9 cellular contexts compared by ENCODE assay signal in the genomic region with DNA sequence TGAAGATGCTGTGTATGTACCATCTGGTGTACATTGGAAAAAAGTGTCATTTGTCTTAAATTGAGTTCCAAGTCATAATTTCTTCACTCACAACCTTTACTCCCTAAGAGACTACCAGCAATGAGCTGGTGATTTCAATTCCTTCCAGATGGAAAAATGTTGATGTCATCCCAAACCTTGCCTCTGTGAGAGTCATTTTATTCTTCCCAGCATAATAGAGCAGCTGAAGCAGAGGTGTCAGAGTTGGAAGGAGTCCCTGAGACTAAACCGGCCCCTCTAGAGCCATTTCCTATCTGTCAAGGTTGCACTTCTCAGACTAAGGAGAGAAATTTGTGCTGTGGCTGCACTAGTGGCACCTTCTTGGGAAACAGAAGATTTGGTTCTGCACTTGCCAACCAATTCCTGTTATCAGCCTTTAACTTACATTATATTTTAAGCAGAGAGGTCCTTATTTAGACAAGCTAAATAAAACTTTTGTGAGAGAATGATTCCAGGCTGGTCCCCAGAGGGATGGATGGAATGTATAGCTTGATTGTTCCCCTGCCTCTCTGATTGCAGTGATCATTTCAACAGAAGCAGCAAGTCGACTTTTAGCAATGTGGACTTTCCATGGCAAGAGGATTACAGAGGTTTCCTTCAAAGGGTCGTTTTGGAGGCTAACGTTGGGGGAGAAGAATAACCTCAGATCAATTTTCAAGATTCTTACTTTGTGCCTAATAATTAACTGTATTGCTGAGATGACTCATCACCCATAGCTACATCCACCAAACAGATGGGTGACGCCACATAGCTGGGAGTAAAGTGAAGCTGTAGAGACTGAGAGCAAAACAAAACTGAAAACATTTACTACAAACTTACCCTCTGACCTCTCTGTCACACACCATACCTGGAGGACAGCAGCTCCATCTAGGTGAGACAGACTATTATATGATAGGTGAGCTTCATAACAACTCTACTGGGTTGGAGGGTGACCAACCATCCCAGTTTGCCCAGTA.
DNase-seq lines count a peak whose midpoint lies in the region; ATAC-seq and TF ChIP-seq lines count a peak whose summit lies in the region.
"Had no signal": no experiment of that assay in that cellular context is flagged by ENCODE, and none has a peak within 500 bp of the region (broad histone marks: within the 10 kb centered on the region; RNA-seq: fewer than 3 reads in every experiment).

No MANE protein-coding gene starts in this region.

- no peaks in the 10 kb centered on the region for H3K4me1 Mint-ChIP-seq in activated CD4-positive, alpha-beta memory T cell treated with anti-CD3 and anti-CD28 coated beads for 36 hours (ENCODE audit: low read depth)

- peaks cover 31% of the 10 kb centered on the region for H3K36me3 Mint-ChIP-seq in activated CD4-positive, alpha-beta memory T cell treated with anti-CD3 and anti-CD28 coated beads for 36 hours

- intact Hi-C loops in activated CD4-positive, alpha-beta memory T cell treated with anti-CD3 and anti-CD28 coated beads for 36 hours (cut with micrococcal nuclease): no loop called here

- POLR2A ChIA-PET in activated CD4-positive, alpha-beta memory T cell treated with anti-CD3 and anti-CD28 coated beads for 36 hours (lab: Charles Lee): interaction anchor here (0.5 kb wide), 1 partner anchor 254 kb away, joined by 3 read pairs; no protein-coding TSS in a partner anchor

- H3K27ac Mint-ChIP-seq in activated CD4-positive, alpha-beta memory T cell treated with anti-CD3 and anti-CD28 coated beads for 36 hours: no peak overlapping the region
- H3K27ac Mint-ChIP-seq: stimulated activated naive CD8-positive, alpha-beta T cell treated with anti-CD3 and anti-CD28 coated beads, Interleukin-15, Interleukin-2, amounts not matched to agents 100 ng/mL and 50 ng/mL, for 24 hours had no signal

- no peak overlapping the region for H3K4me3 Mint-ChIP-seq in activated CD4-positive, alpha-beta memory T cell treated with anti-CD3 and anti-CD28 coated beads for 36 hours
- H3K4me3 Mint-ChIP-seq: stimulated activated naive CD8-positive, alpha-beta T cell treated with anti-CD3 and anti-CD28 coated beads, Interleukin-15, Interleukin-2, amounts not matched to agents 100 ng/mL and 50 ng/mL, for 24 hours had no signal

- H3K9me3 Mint-ChIP-seq in activated CD4-positive, alpha-beta memory T cell treated with anti-CD3 and anti-CD28 coated beads for 36 hours: peaks cover 18% of the 10 kb centered on the region

- CTCF ChIA-PET in activated CD4-positive, alpha-beta memory T cell treated with anti-CD3 and anti-CD28 coated beads for 36 hours (lab: Charles Lee): interaction anchor here (0.9 to 1.1 kb wide), 2 partner anchors 36 to 218 kb away, joined by 3 to 4 read pairs; no protein-coding TSS in a partner anchor

- ATAC-seq in GM18870 (IDR thresholded peaks at IDR 0.05; ENCODE audit: unreplicated experiment): peak; percentile 100
- peak; percentile 98 for ATAC-seq in HG02759 (IDR thresholded peaks at IDR 0.05; ENCODE audit: unreplicated experiment)
- peak; percentile 19 for ATAC-seq in omental fat pad (ENCODE audit: low FRiP score)

- DNase-seq in RPMI7951 (ENCODE audit: low read depth) (peak; percentile 68), omental fat pad (ENCODE audit: low spot score) (no peak), SKM-1 (lab: John Stamatoyannopoulos, UW; ENCODE audit: unreplicated experiment) (no peak), cerebellar nuclear complex (lab: John Stamatoyannopoulos, UW) (no peak), NCI-H226 (no peak)
- no peak for DNase-seq in activated CD4-positive, alpha-beta memory T cell treated with anti-CD3 and anti-CD28 coated beads for 36 hours

- H3K27me3 Mint-ChIP-seq in activated CD4-positive, alpha-beta memory T cell treated with anti-CD3 and anti-CD28 coated beads for 36 hours: no peaks in the 10 kb centered on the region
- H3K27me3 Mint-ChIP-seq: stimulated activated naive CD8-positive, alpha-beta T cell treated with anti-CD3 and anti-CD28 coated beads, Interleukin-15, Interleukin-2, amounts not matched to agents 100 ng/mL and 50 ng/mL, for 24 hours had no signal

- TF ChIP-seq CTCF in omental fat pad (IDR thresholded peaks at IDR 0.05): no peak

Comparison
In these comparisons a context has a peak if more than half of its experiments do, and no peak if none do; other contexts are left out.
1. ATAC-seq: peak in every context shown above with its lines; median percentile 100 in GM18870; 98 in HG02759; 19 in omental fat pad.